ENCODE assay signal across 8 cellular contexts in the genomic region with DNA sequence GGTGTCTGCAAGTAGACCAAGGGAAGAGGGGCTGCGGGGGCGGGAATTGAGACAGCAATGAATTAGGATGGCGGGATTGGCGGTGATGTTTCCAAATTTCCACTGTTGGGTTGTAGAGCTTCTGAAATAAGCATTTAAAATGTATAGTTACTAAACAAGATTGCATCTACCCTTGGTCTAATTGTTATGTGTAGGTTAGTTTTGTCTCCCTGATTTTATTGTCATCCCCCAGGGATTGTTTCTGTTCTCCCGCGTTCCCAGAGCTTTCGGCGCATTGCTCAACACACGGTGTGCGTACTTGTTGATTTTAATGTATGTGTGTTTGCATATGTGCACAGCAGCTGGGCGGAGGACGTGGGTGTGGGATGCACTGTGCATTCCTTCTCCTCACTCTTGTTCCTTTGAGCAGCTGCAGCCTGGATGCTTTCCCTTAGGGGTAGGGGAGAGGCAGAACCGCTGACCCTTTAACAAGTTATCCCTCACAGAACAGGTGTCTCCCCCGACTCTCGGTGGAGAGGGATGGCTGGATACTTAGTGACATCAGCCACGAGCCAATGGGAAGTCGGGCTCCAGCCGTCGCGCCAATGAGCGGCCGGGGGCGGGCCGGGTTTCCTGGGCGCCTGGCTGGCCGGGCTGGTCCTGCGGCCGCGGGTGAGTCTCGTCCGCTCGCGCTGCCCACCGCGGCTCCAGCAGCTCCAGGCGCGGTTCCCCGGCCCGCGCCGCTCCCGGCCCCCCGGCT. TPM values are rescaled to one million over a fixed set of nuclear protein-coding genes. Genes with fewer than 3 reads are reported as not detected.
DNase-seq lines count a peak whose midpoint lies in the region; ATAC-seq and TF ChIP-seq lines count a peak whose summit lies in the region.

A gene with protein sequence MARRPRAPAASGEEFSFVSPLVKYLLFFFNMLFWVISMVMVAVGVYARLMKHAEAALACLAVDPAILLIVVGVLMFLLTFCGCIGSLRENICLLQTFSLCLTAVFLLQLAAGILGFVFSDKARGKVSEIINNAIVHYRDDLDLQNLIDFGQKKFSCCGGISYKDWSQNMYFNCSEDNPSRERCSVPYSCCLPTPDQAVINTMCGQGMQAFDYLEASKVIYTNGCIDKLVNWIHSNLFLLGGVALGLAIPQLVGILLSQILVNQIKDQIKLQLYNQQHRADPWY (plus strand): TSS at position 613 of the 739 bp plus-strand sequence. CDS start 274 bp downstream, outside the sequence.

- peaks cover 57% of the 10 kb centered on the region for H3K27me3 ChIP-seq in DND-41 (ENCODE audit: insufficient read depth, low read length, poor library complexity)
- H3K27me3 ChIP-seq in KMS-11 (ENCODE audit: insufficient read depth, low read depth) = no peaks in the 10 kb centered on the region
- H3K27me3 ChIP-seq in SJCRH30 = no peaks in the 10 kb centered on the region
- H3K27me3 ChIP-seq in osteoblast (ENCODE audit: insufficient read depth, low read length) = peaks cover 52% of the 10 kb centered on the region
- H3K27me3 ChIP-seq in thoracic aorta (replicated peaks; ENCODE audit: insufficient read depth) = peaks cover 6% of the 10 kb centered on the region

- H3K4me2 ChIP-seq in DND-41 (ENCODE audit: insufficient read depth, low read length) (peak within 1 kb of the TSS; percentile 73), KMS-11 (peak within 1 kb of the TSS; percentile 72), osteoblast (ENCODE audit: insufficient read depth, low read length) (peak within 1 kb of the TSS; percentile 82)

- no peak within 1 kb of the TSS for H3K27ac ChIP-seq in DND-41 (ENCODE audit: low read length)
- H3K27ac ChIP-seq in KMS-11 = no peak within 1 kb of the TSS
- no peak within 1 kb of the TSS for H3K27ac ChIP-seq in SJCRH30
- no peak within 1 kb of the TSS for H3K27ac ChIP-seq in osteoblast (ENCODE audit: low read depth, low read length)
- H3K27ac ChIP-seq in thoracic aorta = no peak within 1 kb of the TSS

- H3K36me3 ChIP-seq in DND-41 (ENCODE audit: insufficient read depth, low read length) = no peaks in the 10 kb centered on the region
- no peaks in the 10 kb centered on the region for H3K36me3 ChIP-seq in KMS-11 (ENCODE audit: insufficient read depth)
- H3K36me3 ChIP-seq in SJCRH30 = no peaks in the 10 kb centered on the region
- H3K36me3 ChIP-seq in osteoblast (ENCODE audit: insufficient read depth, low read length) = no peaks in the 10 kb centered on the region
- no peaks in the 10 kb centered on the region for H3K36me3 ChIP-seq in thoracic aorta

- H3K4me3 ChIP-seq in DND-41 (ENCODE audit: low read depth in 1 of 2, low read length in 2 of 2) = peak within 1 kb of the TSS; percentile 10 to 56; a peak in 3 of 4 replicates
- peak within 1 kb of the TSS; percentile 61 for H3K4me3 ChIP-seq in KMS-11 (IDR thresholded peaks at IDR 0.05; ENCODE audit: insufficient read depth, low read depth, low read length)
- peak within 1 kb of the TSS; percentile 61 for H3K4me3 ChIP-seq in SJCRH30
- H3K4me3 ChIP-seq in osteoblast (ENCODE audit: insufficient read depth, low read length) = peak within 1 kb of the TSS; percentile 61
- H3K4me3 ChIP-seq in thoracic aorta = peak within 1 kb of the TSS; percentile 76

- H3K79me2 ChIP-seq in DND-41 (ENCODE audit: insufficient read depth, low read length) (no peaks in the 10 kb centered on the region), KMS-11 (ENCODE audit: insufficient read depth, low read depth) (no peaks in the 10 kb centered on the region), osteoblast (ENCODE audit: insufficient read depth, low read length) (no peaks in the 10 kb centered on the region)

- TF ChIP-seq CTCF in DND-41 (IDR thresholded peaks at IDR 0.05; ENCODE audit: borderline replicate concordance, extremely low read depth, low read length, poor library complexity, severe bottlenecking) = no peak
- no peak for TF ChIP-seq CTCF in KMS-11 (conservative IDR thresholded peaks at IDR 0.05; ENCODE audit: low read depth, low read length)
- no peak for TF ChIP-seq CTCF in osteoblast (IDR thresholded peaks at IDR 0.05; ENCODE audit: extremely low read depth, low read depth, low read length)
- no peak for TF ChIP-seq CTCF in thoracic aorta (IDR thresholded peaks at IDR 0.05)

- H3K9ac ChIP-seq in DND-41 (ENCODE audit: low read depth, low read length) (peak within 1 kb of the TSS; percentile 45; the same call in 1 of the 2 replicates), KMS-11 (peak within 1 kb of the TSS; percentile 28; the same call in 1 of the 2 replicates)

- H4K20me1 ChIP-seq in DND-41 (ENCODE audit: insufficient read depth, low read length) (0 out of 2 replicates have a peak, but pooled peaks cover 4% of the 10 kb centered on the region), KMS-11 (ENCODE audit: insufficient read depth) (no peaks in the 10 kb centered on the region), osteoblast (ENCODE audit: insufficient read depth, low read length) (no peaks in the 10 kb centered on the region)

- peaks cover 14% of the 10 kb centered on the region for H3K4me1 ChIP-seq in DND-41 (ENCODE audit: insufficient read depth, low read length)
- H3K4me1 ChIP-seq in KMS-11 (ENCODE audit: low read depth, poor library complexity, severe bottlenecking) = peaks cover 18% of the 10 kb centered on the region
- H3K4me1 ChIP-seq in SJCRH30 = peaks cover 16% of the 10 kb centered on the region
- H3K4me1 ChIP-seq in osteoblast (ENCODE audit: insufficient read depth, low read length) = peaks cover 7% of the 10 kb centered on the region
- peaks cover 4 to 11% of the 10 kb centered on the region in 2 donors for H3K4me1 ChIP-seq in thoracic aorta (ENCODE audit: control insufficient read depth in 1 of 2, low read depth in 2 of 2)

- peak within 1 kb of the TSS; percentile 51 for H2AFZ ChIP-seq in DND-41 (ENCODE audit: low read depth, low read length)
- peak within 1 kb of the TSS; percentile 86 for H2AFZ ChIP-seq in KMS-11 (ENCODE audit: low read depth)
- peak within 1 kb of the TSS; percentile 78 for H2AFZ ChIP-seq in osteoblast (ENCODE audit: low read length)

- intact Hi-C loops in head of caudate nucleus (cut with DNase I) = no loop called here

- DNase-seq in DND-41 = peak; percentile 53
- peak; percentile 94 to 97 for DNase-seq in SJCRH30
- DNase-seq in activated naive CD4-positive, alpha-beta T cell treated with anti-CD3 and anti-CD28 coated beads, Interleukin-2, amount 50 U/mL, for 16 hours = peak; percentile 70
- DNase-seq in head of caudate nucleus = peak; percentile 72 to 93 (median 86)
- DNase-seq in osteoblast (ENCODE audit: insufficient read length, low spot score, missing footprints) = peak; percentile 99
- DNase-seq in thoracic aorta (ENCODE audit: low spot score) = no peak

- H3K9me3 ChIP-seq in DND-41 (ENCODE audit: insufficient read depth, low read length, severe bottlenecking) = no peaks in the 10 kb centered on the region
- H3K9me3 ChIP-seq in SJCRH30 (replicated peaks) = no peaks in the 10 kb centered on the region
- H3K9me3 ChIP-seq in osteoblast (ENCODE audit: low read depth, low read length) = no peaks in the 10 kb centered on the region
- H3K9me3 ChIP-seq in thoracic aorta = no peaks in the 10 kb centered on the region

- ATAC-seq in DND-41 (ENCODE audit: insufficient read depth, low read depth) (peak; percentile 94), GM21723 (IDR thresholded peaks at IDR 0.05; ENCODE audit: unreplicated experiment) (peak; percentile 73), thoracic aorta (ENCODE audit: insufficient number of reproducible peaks, low FRiP score, low read depth) (peak; percentile 56)

RNA-seq across cellular contexts. Expression of the gene that starts here (rescaled TPM):
- 47.8 and 49.1 TPM in 2 replicates for total RNA-seq in SJCRH30 (2014; rRNA removed; shearing (Covaris generic))
- total RNA-seq in osteoblast (under 0.01 and 0.36 TPM in 2 replicates), thoracic aorta (10 to 100 TPM in 1 of 2 donors, 1 to 10 TPM in 1; 6.3 to 14.1 TPM)

Comparison
In these comparisons a context has a peak if more than half of its experiments do, and no peak if none do; other contexts are left out.
1. Peak in DNase-seq, H3K4me3 ChIP-seq and H3K4me2 ChIP-seq in osteoblast; RNA of the gene not detected or under 1 TPM.